Comparison of ENCODE assay signal across 11 cellular contexts in genomic region chr19:1943661-1944087, GRCh38. TPM values are rescaled to one million over a fixed set of nuclear protein-coding genes. Genes with fewer than 3 reads are reported as not detected.
A peak's percentile ranks its signal among the peaks of the same experiment; 100 is the strongest.
DNase-seq lines count a peak whose midpoint lies in the region; ATAC-seq and TF ChIP-seq lines count a peak whose summit lies in the region.
"Had no signal": no experiment of that assay in that cellular context is flagged by ENCODE, and none has a peak within 500 bp of the region (broad histone marks: within the 10 kb centered on the region; RNA-seq: fewer than 3 reads in every experiment).

No MANE protein-coding gene starts in this region.

- DNase-seq in CD4-positive, alpha-beta memory T cell: peak in 1 of 5 donors; percentile 50
- DNase-seq in stomach (no peak), NCI-H1417 (lab: John Stamatoyannopoulos, UW) (no peak), H4 (ENCODE audit: low spot score) (no peak)
- DNase-seq: activated effector memory CD4-positive, alpha-beta T cell treated with anti-CD3 and anti-CD28 coated beads, Interleukin-2, amount 50 U/mL, for 16 hours; NCI-H446 had no signal

- TF ChIP-seq EP300 in stomach (IDR thresholded peaks at IDR 0.05): no peak

- POLR2A ChIA-PET in CD4-positive, alpha-beta memory T cell (lab: Charles Lee; ENCODE audit: partially characterized antibody): interaction anchor here (0.7 to 1.8 kb wide), 4 partner anchors 46 to 327 kb away, joined by 3 to 12 read pairs (median 4); partner anchors contain the start of gene BTBD2

- no peak for ATAC-seq in HG02623 (IDR thresholded peaks at IDR 0.05; ENCODE audit: unreplicated experiment)
- ATAC-seq: pancreas had no signal

- CTCF ChIA-PET in CD4-positive, alpha-beta memory T cell (lab: Charles Lee; ENCODE audit: partially characterized antibody): interaction anchor here (0.6 to 1.4 kb wide), 3 partner anchors 53 to 76 kb away, joined by 3 to 4 read pairs (median 3); no protein-coding TSS in a partner anchor

- peaks cover 0 to 2% of the 10 kb centered on the region in 2 donors for H3K27me3 Mint-ChIP-seq in CD4-positive, alpha-beta memory T cell
- H3K27me3 Mint-ChIP-seq in IgD-negative memory B cell: no peaks in the 10 kb centered on the region
- peaks cover 4% of the 10 kb centered on the region for H3K27me3 Mint-ChIP-seq in nephron (ENCODE audit: low read depth)

- peaks cover under 1% of the 10 kb centered on the region for H3K36me3 ChIP-seq in CD4-positive, alpha-beta memory T cell (ENCODE audit: insufficient read depth, low read length)
- H3K36me3 ChIP-seq in stomach: peaks cover 0 to 5% (median 0%) of the 10 kb centered on the region in 4 donors
- H3K36me3 ChIP-seq: pancreas had no signal

- no peak for TF ChIP-seq POLR2A in stomach (IDR thresholded peaks at IDR 0.05)

- peaks cover 0 to 10% (median 0%) of the 10 kb centered on the region in 8 donors for H3K9me3 Mint-ChIP-seq in CD4-positive, alpha-beta memory T cell
- H3K9me3 Mint-ChIP-seq in IgD-negative memory B cell (no peaks in the 10 kb centered on the region), nephron (no peaks in the 10 kb centered on the region)

- no peak for TF ChIP-seq CTCF in nephron (IDR thresholded peaks at IDR 0.05; ENCODE audit: unreplicated experiment in 3 of 3)
- TF ChIP-seq CTCF in stomach (IDR thresholded peaks at IDR 0.05): no peak

- peak overlapping the region; percentile 91 for H3K27ac ChIP-seq in CD4-positive, alpha-beta memory T cell (ENCODE audit: low read depth, low read length)
- H3K27ac ChIP-seq in angular gyrus (ENCODE audit: low read depth, low read length): peak overlapping the region; percentile 19
- peak overlapping the region in 2 of 5 donors; percentile 94 to 97 for H3K27ac ChIP-seq in stomach

- no peaks in the 10 kb centered on the region for H3K27me3 ChIP-seq in CD4-positive, alpha-beta memory T cell (ENCODE audit: insufficient read depth, low read length)
- no peaks in the 10 kb centered on the region for H3K27me3 ChIP-seq in stomach
- H3K27me3 ChIP-seq: pancreas had no signal

- H3K4me3 ChIP-seq in CD4-positive, alpha-beta memory T cell (ENCODE audit: low read length in 2 of 2): no peak overlapping the region
- H3K4me3 ChIP-seq in stomach: peak overlapping the region in 1 of 4 donors; percentile 83

- intact Hi-C loops in CD4-positive, alpha-beta memory T cell (cut with micrococcal nuclease): no loop called here
- intact Hi-C loops in stomach (cut with DNase I; ENCODE audit: low total_unique reads): no loop called here

- peak overlapping the region; percentile 97 to 100 (median 99) for H3K27ac Mint-ChIP-seq in CD4-positive, alpha-beta memory T cell
- H3K27ac Mint-ChIP-seq in IgD-negative memory B cell: peak overlapping the region; percentile 96 to 99 (median 97)
- peak overlapping the region; percentile 89 to 95 (median 93) for H3K27ac Mint-ChIP-seq in nephron

- H3K4me1 ChIP-seq in CD4-positive, alpha-beta memory T cell (ENCODE audit: insufficient read depth, low read length): peaks cover 50% of the 10 kb centered on the region
- peaks cover 29 to 59% (median 48%) of the 10 kb centered on the region in 4 donors for H3K4me1 ChIP-seq in stomach

- WGBS in stomach, 5 donors: 85 to 96% (median 89%) methylated on average over 9 to 22 of the region's 22 CpGs

- no peaks in the 10 kb centered on the region for H3K9me3 ChIP-seq in CD4-positive, alpha-beta memory T cell (ENCODE audit: control insufficient read depth in 1 of 2, low read length in 2 of 2)
- H3K9me3 ChIP-seq in stomach: no peaks in the 10 kb centered on the region
- H3K9me3 ChIP-seq: pancreas had no signal

- H3K36me3 Mint-ChIP-seq in CD4-positive, alpha-beta memory T cell: peaks cover 0 to 28% of the 10 kb centered on the region in 2 donors
- H3K36me3 Mint-ChIP-seq in IgD-negative memory B cell (no peaks in the 10 kb centered on the region), nephron (ENCODE audit: low read depth) (peaks cover 3% of the 10 kb centered on the region)

- peaks cover 16 to 53% (median 33%) of the 10 kb centered on the region in 4 donors for H3K4me1 Mint-ChIP-seq in CD4-positive, alpha-beta memory T cell
- peaks cover 21 to 23% (median 23%) of the 10 kb centered on the region in 3 donors for H3K4me1 Mint-ChIP-seq in IgD-negative memory B cell
- H3K4me1 Mint-ChIP-seq in nephron: peaks cover 17% of the 10 kb centered on the region

- H3K4me3 Mint-ChIP-seq in CD4-positive, alpha-beta memory T cell: peak overlapping the region; percentile 90 to 99 (median 97)
- H3K4me3 Mint-ChIP-seq in IgD-negative memory B cell (peak overlapping the region; percentile 91 to 99 (median 97)), nephron (peak overlapping the region; percentile 92 to 95 (median 94))

RNA-seq across cellular contexts. Expression of gene CSNK1G2, which starts 2.7 kb away (rescaled TPM):
- 100 to 1,000 TPM; 142 to 144 TPM for total RNA-seq in CD4-positive, alpha-beta memory T cell
- polyA plus RNA-seq in CD4-positive, alpha-beta memory T cell: 10 to 100 TPM; 11.3 to 56.7 TPM
- polyA plus RNA-seq in IgD-negative memory B cell: 28.8 TPM
- total RNA-seq in stomach: 100 to 1,000 TPM in 3 of 5 donors, 10 to 100 TPM in 2; 35.8 to 210 (median 106) TPM
- polyA plus RNA-seq in stomach: 10 to 100 TPM; 30.2 to 44.9 (median 37.3) TPM
- 23.2 and 36.6 TPM in 2 replicates for total RNA-seq in H4 (2014; rRNA removed; shearing (Covaris generic))

RNA-seq across cellular contexts. Expression of gene ADAT3, which starts 38.5 kb away (rescaled TPM):
- total RNA-seq in CD4-positive, alpha-beta memory T cell: 1 to 10 TPM; 3.7 to 4.9 TPM
- polyA plus RNA-seq in CD4-positive, alpha-beta memory T cell: 1 to 10 TPM; 1.4 to 3.9 TPM
- 7.4 TPM for polyA plus RNA-seq in IgD-negative memory B cell
- 10 to 100 TPM in 3 of 5 donors, 1 to 10 TPM in 2; 4.2 to 75.9 (median 18.3) TPM for total RNA-seq in stomach
- 1 to 10 TPM; 5.5 to 6.7 (median 6.0) TPM for polyA plus RNA-seq in stomach
- 0.93 and 1.0 TPM in 2 replicates for total RNA-seq in H4 (2014; rRNA removed; shearing (Covaris generic))

RNA-seq across cellular contexts. Expression of gene SCAMP4, which starts 38.5 kb away (rescaled TPM):
- total RNA-seq in CD4-positive, alpha-beta memory T cell: 10 to 100 TPM; 23.4 to 29.1 TPM
- polyA plus RNA-seq in CD4-positive, alpha-beta memory T cell: 10 to 100 TPM in 1 of 2 donors, 1 to 10 TPM in 1; 9.8 to 15.5 TPM
- polyA plus RNA-seq in IgD-negative memory B cell: 43.1 TPM
- total RNA-seq in stomach: 10 to 100 TPM; 10.7 to 77.6 (median 17.9) TPM
- polyA plus RNA-seq in stomach: 10 to 100 TPM in 2 of 3 donors, 1 to 10 TPM in 1; 7.8 to 23.9 (median 19.4) TPM
- 66.3 and 68.3 TPM in 2 replicates for total RNA-seq in H4 (2014; rRNA removed; shearing (Covaris generic))

RNA-seq across cellular contexts. Expression of gene ABHD17A, which starts 58.4 kb away (rescaled TPM):
- 100 to 1,000 TPM; 106 to 109 TPM for total RNA-seq in CD4-positive, alpha-beta memory T cell
- polyA plus RNA-seq in CD4-positive, alpha-beta memory T cell: 100 to 1,000 TPM; 138 to 204 TPM
- polyA plus RNA-seq in IgD-negative memory B cell (107 TPM), stomach (10 to 100 TPM; 73.0 to 76.3 (median 75.5) TPM)
- total RNA-seq in stomach: 100 to 1,000 TPM in 1 of 5 donors, 10 to 100 TPM in 4; 25.7 to 177 (median 33.0) TPM
- 20.2 and 40.6 TPM in 2 replicates for total RNA-seq in H4 (2014; rRNA removed; shearing (Covaris generic))
